ENCODE assay signal across 31 cellular contexts in the genomic region with DNA sequence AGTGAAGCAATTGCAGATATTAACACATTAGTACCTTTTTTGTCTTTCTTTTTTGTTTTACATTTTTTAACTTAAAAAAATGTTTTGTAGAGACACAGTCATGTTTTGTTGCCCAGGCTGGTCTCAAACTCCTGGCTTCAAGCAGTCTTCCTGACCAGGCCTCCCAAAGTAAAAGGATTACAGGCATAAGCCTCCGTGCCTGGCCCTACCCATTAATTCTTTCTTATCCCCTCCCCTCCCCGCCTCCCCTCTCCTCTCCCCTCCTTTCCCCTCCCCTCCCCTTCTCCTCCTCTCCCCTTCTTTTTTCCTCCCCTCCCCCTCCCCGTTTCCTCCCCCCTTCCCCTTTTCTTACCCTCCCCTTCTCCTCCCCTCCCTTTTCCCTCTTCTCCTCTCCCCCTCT.
"Had no signal": no experiment of that assay in that cellular context is flagged by ENCODE, and none has a peak within 500 bp of the region (broad histone marks: within the 10 kb centered on the region; RNA-seq: fewer than 3 reads in every experiment).

No MANE protein-coding gene starts in this region.

- H3K27me3 Mint-ChIP-seq: naive thymus-derived CD4-positive, alpha-beta T cell; progenitor cell of endocrine pancreas; stimulated activated naive B cell treated with anti-CD40 and anti-IgM and Interleukin-4, amounts not matched to agents 10 μg/mL and 1 μg/mL and 100 μg/mL, for 72 hours; stimulated activated naive CD8-positive, alpha-beta T cell treated with anti-CD3 and anti-CD28 coated beads, Interleukin-15, Interleukin-2, amounts not matched to agents 100 ng/mL and 50 ng/mL, for 24 hours; type B pancreatic cell had no signal

- H3K4me3 ChIP-seq: neural progenitor cell, ovary, psoas muscle, skin epidermis, smooth muscle cell, spleen, stomach, suprapubic skin, testis, tibial artery, transverse colon, upper lobe of right lung, uterus had no signal

- H3K27ac Mint-ChIP-seq: natural killer cell; nephron; neural progenitor cell; stimulated activated naive B cell treated with anti-CD40 and anti-IgM and Interleukin-4, amounts not matched to agents 10 μg/mL and 1 μg/mL and 100 μg/mL, for 72 hours; stimulated activated naive CD8-positive, alpha-beta T cell treated with anti-CD3 and anti-CD28 coated beads, Interleukin-15, Interleukin-2, amounts not matched to agents 100 ng/mL and 50 ng/mL, for 24 hours; type B pancreatic cell had no signal

- H3K9ac ChIP-seq: neural progenitor cell, parathyroid adenoma had no signal

- H3K27ac ChIP-seq: neural progenitor cell, ovary, parathyroid adenoma, psoas muscle, skin epidermis, spleen, stomach, suprapubic skin, tibial artery, transverse colon, upper lobe of right lung, uterus had no signal

- DNase-seq: naive thymus-derived CD4-positive, alpha-beta T cell; natural killer cell; occipital lobe; ovary; posterior cingulate gyrus; psoas muscle; right cardiac atrium; spleen; stimulated activated CD4-positive, alpha-beta T cell treated with anti-CD3 and anti-CD28 coated beads, Interleukin-12 subunit alpha, Interleukin-12 subunit beta, amount 100 ng/mL, for 4 hours; stimulated activated CD4-positive, alpha-beta T cell treated with anti-CD3 and anti-CD28 coated beads, Interleukin-1b, Interleukin-23, amount 100 ng/mL, for 48 hours; stimulated activated CD4-positive, alpha-beta T cell treated with anti-CD3 and anti-CD28 coated beads, Interleukin-4, amount 100 ng/mL, for 1 hour; stimulated activated CD4-positive, alpha-beta T cell treated with anti-CD3 and anti-CD28 coated beads, Interleukin-4, amount 100 ng/mL, for 4 hours; stimulated activated CD8-positive, alpha-beta memory T cell treated with anti-CD3 and anti-CD28 coated beads, Interleukin-4, amount 100 ng/mL, for 48 hours; stimulated activated naive B cell treated with anti-CD40 and anti-IgM and Interleukin-4, amounts not matched to agents 10 μg/mL and 1 μg/mL and 100 μg/mL, for 72 hours; stimulated activated naive CD4-positive, alpha-beta T cell treated with Interleukin-2 at 50 U/mL for 16 hours; stomach; testis; tibial artery; transverse colon; upper lobe of right lung; uterus had no signal

- H3K27me3 ChIP-seq: neural progenitor cell, ovary, spleen, stomach, suprapubic skin, testis, tibial artery, transverse colon, upper lobe of right lung, uterus had no signal

- H3K36me3 ChIP-seq: neural progenitor cell, ovary, transverse colon, upper lobe of right lung, uterus had no signal

- H3K4me3 Mint-ChIP-seq: naive thymus-derived CD4-positive, alpha-beta T cell; natural killer cell; nephron; neural progenitor cell; stimulated activated naive B cell treated with anti-CD40 and anti-IgM and Interleukin-4, amounts not matched to agents 10 μg/mL and 1 μg/mL and 100 μg/mL, for 72 hours; stimulated activated naive CD8-positive, alpha-beta T cell treated with anti-CD3 and anti-CD28 coated beads, Interleukin-15, Interleukin-2, amounts not matched to agents 100 ng/mL and 50 ng/mL, for 24 hours; type B pancreatic cell had no signal

- H2AFZ ChIP-seq: neural progenitor cell, parathyroid adenoma had no signal

- ATAC-seq: naive thymus-derived CD4-positive, alpha-beta T cell; natural killer cell; psoas muscle; right cardiac atrium; sciatic nerve; stimulated activated naive B cell treated with anti-CD40 and anti-IgM and Interleukin-4, amounts not matched to agents 10 μg/mL and 1 μg/mL and 100 μg/mL, for 72 hours; upper lobe of right lung had no signal

- H3K9me3 ChIP-seq: ovary, psoas muscle, testis, tibial artery, transverse colon, upper lobe of right lung, uterus had no signal

- H3K79me2 ChIP-seq: parathyroid adenoma had no signal

- H3K9me3 Mint-ChIP-seq: stimulated activated naive CD8-positive, alpha-beta T cell treated with anti-CD3 and anti-CD28 coated beads, Interleukin-15, Interleukin-2, amounts not matched to agents 100 ng/mL and 50 ng/mL, for 24 hours had no signal

- H3K4me1 Mint-ChIP-seq: nephron, neural progenitor cell had no signal

- H3K4me2 ChIP-seq: neural progenitor cell, smooth muscle cell had no signal

- H3K4me1 ChIP-seq: neural progenitor cell, parathyroid adenoma, psoas muscle, spleen, suprapubic skin, upper lobe of right lung, uterus had no signal
